ENCODE assay signal across 1 cellular context in genomic region chr1:212794561-212795014, GRCh38.
TF ChIP-seq lines count a peak whose summit lies in the region.

No MANE protein-coding gene starts in this region.

TF ChIP-seq in K562, 482 proteins besides CTCF, POLR2A, EP300 and RAD21 (continued from another document and continues in another):
- TF ChIP-seq HOMEZ (CRISPR knock-in tag; IDR thresholded peaks at IDR 0.05) (no peak), PURB (CRISPR knock-in tag; IDR thresholded peaks at IDR 0.05; ENCODE audit: low read depth) (no peak), SMARCA4 (IDR thresholded peaks at IDR 0.05) (no peak), RBM39 (optimal IDR thresholded peaks at IDR 0.05; ENCODE audit: low read depth, low read length) (no peak), MCM5 (IDR thresholded peaks at IDR 0.05; ENCODE audit: low read depth) (no peak), ZNF324 (CRISPR knock-in tag; IDR thresholded peaks at IDR 0.05) (no peak), RB1 (IDR thresholded peaks at IDR 0.05; ENCODE audit: low read depth) (no peak), TARDBP (IDR thresholded peaks at IDR 0.05) (no peak), DMBX1 (CRISPR knock-in tag; IDR thresholded peaks at IDR 0.05; ENCODE audit: borderline replicate concordance) (no peak), SMARCB1 (IDR thresholded peaks at IDR 0.05; ENCODE audit: insufficient read length, low read depth) (no peak), ZFX (CRISPR knock-in tag; IDR thresholded peaks at IDR 0.05) (no peak), ETS2 (tag; IDR thresholded peaks at IDR 0.05; ENCODE audit: borderline replicate concordance, poor library complexity, severe bottlenecking) (no peak), HNRNPH1 (optimal IDR thresholded peaks at IDR 0.05; ENCODE audit: low read depth, low read length) (no peak), HDGF (IDR thresholded peaks at IDR 0.05) (0 out of 2 replicates have a peak, but pooled peaks have one; percentile 32), ARID4B (CRISPR knock-in tag; IDR thresholded peaks at IDR 0.05) (no peak), SLC30A9 (CRISPR knock-in tag; IDR thresholded peaks at IDR 0.05) (no peak), E2F5 (CRISPR knock-in tag; IDR thresholded peaks at IDR 0.05) (no peak), ATF4 (CRISPR knock-in tag; IDR thresholded peaks at IDR 0.05) (no peak), BRD9 (IDR thresholded peaks at IDR 0.05; ENCODE audit: low read depth, partially characterized antibody) (no peak), CEBPB (tag; IDR thresholded peaks at IDR 0.05) (no peak), MLX (CRISPR knock-in tag; conservative IDR thresholded peaks at IDR 0.05) (no peak), BRD4 (IDR thresholded peaks at IDR 0.05) (no peak), ATF3 (IDR thresholded peaks at IDR 0.05) (no peak), ATF3 (CRISPR knock-in tag; conservative IDR thresholded peaks at IDR 0.05) (no peak), ZNF23 (CRISPR knock-in tag; IDR thresholded peaks at IDR 0.05) (no peak), WHSC1 (IDR thresholded peaks at IDR 0.05; ENCODE audit: low read length) (no peak), ZNF146 (CRISPR knock-in tag; IDR thresholded peaks at IDR 0.05; ENCODE audit: unreplicated experiment) (no peak), SAP30 (IDR thresholded peaks at IDR 0.05; ENCODE audit: borderline replicate concordance, insufficient read depth, low read depth, low read length, poor library complexity, severe bottlenecking) (no peak), ZBTB12 (CRISPR knock-in tag; IDR thresholded peaks at IDR 0.05) (no peak), CREM (IDR thresholded peaks at IDR 0.05; ENCODE audit: low read depth) (no peak), TCF7L2 (IDR thresholded peaks at IDR 0.05; ENCODE audit: low read depth, low read length) (no peak), XRCC5 (IDR thresholded peaks at IDR 0.05; ENCODE audit: low read depth, low read length) (no peak), XRCC3 (IDR thresholded peaks at IDR 0.05) (no peak), FOXK1 (CRISPR knock-in tag; IDR thresholded peaks at IDR 0.05; ENCODE audit: borderline replicate concordance) (no peak), ZBTB40 (IDR thresholded peaks at IDR 0.05) (peak; percentile 29; the same call in 1 of the 2 replicates), ZBTB40 (CRISPR knock-in tag; IDR thresholded peaks at IDR 0.05) (no peak), TCF15 (CRISPR knock-in tag; IDR thresholded peaks at IDR 0.05) (no peak), SPI1 (IDR thresholded peaks at IDR 0.05; ENCODE audit: borderline replicate concordance, low read depth, low read length) (peak; percentile 94), BDP1 (IDR thresholded peaks at IDR 0.05; ENCODE audit: insufficient read depth, insufficient read length) (no peak), FOXA3 (CRISPR knock-in tag; conservative IDR thresholded peaks at IDR 0.05 in 1 of 2, IDR thresholded peaks at IDR 0.05 in 1 of 2) (peak; percentile 39 to 82; a peak in 3 of 4 replicates)
